12 cellular contexts compared by ENCODE assay signal in genomic region chr13:98475521-98475920, GRCh38.
DNase-seq lines count a peak whose midpoint lies in the region; ATAC-seq and TF ChIP-seq lines count a peak whose summit lies in the region.
"Had no signal": no experiment of that assay in that cellular context is flagged by ENCODE, and none has a peak within 500 bp of the region (broad histone marks: within the 10 kb centered on the region; RNA-seq: fewer than 3 reads in every experiment).

No MANE protein-coding gene starts in this region.

- CTCF ChIA-PET in PC-3 (lab: Charles Lee): interaction anchor here (1.1 kb wide), 1 partner anchor 122 kb away, joined by 3 read pairs; no protein-coding TSS in a partner anchor

- H2BK12ac ChIP-seq in neuronal stem cell (ENCODE audit: low read length): no peak overlapping the region

- no peaks in the 10 kb centered on the region for H3K27me3 Mint-ChIP-seq in effector memory CD8-positive, alpha-beta T cell

- H3K4me1 Mint-ChIP-seq in effector memory CD8-positive, alpha-beta T cell (ENCODE audit: low read depth in 2 of 2): peaks cover 44 to 54% of the 10 kb centered on the region in 2 donors

- H2AFZ ChIP-seq in PC-3 (ENCODE audit: low read length): no peak overlapping the region
- H2AFZ ChIP-seq in neuronal stem cell (ENCODE audit: low read length): no peak overlapping the region

- peaks cover 58% of the 10 kb centered on the region for H3K79me2 ChIP-seq in PC-3 (ENCODE audit: low read length)

- H2BK15ac ChIP-seq in neuronal stem cell (ENCODE audit: low read length): no peak overlapping the region

- no peak overlapping the region for H3K14ac ChIP-seq in neuronal stem cell (ENCODE audit: low read length)

- no peaks in the 10 kb centered on the region for H3K27me3 ChIP-seq in PC-3 (ENCODE audit: low read length)
- H3K27me3 ChIP-seq in neuronal stem cell (ENCODE audit: control insufficient read depth in 3 of 3, insufficient read depth in 3 of 3, low read depth in 1 of 3, low read length in 3 of 3): no peaks in the 10 kb centered on the region
- H3K27me3 ChIP-seq: heart left ventricle, neutrophil, SJCRH30 had no signal

- H3K23ac ChIP-seq in neuronal stem cell (ENCODE audit: low read depth, low read length, poor library complexity): no peak overlapping the region

- peaks cover 21% of the 10 kb centered on the region for H3K36me3 ChIP-seq in PC-3 (ENCODE audit: low read depth, low read length)
- peaks cover 27 to 50% of the 10 kb centered on the region in 2 donors for H3K36me3 ChIP-seq in neuronal stem cell (replicated peaks in 1 of 2; ENCODE audit: control insufficient read depth in 2 of 2, insufficient read depth in 2 of 2, low read length in 2 of 2)

- POLR2A ChIA-PET in PC-3 (lab: Charles Lee; ENCODE audit: unreplicated experiment): no interaction called here

- H3K9me2 ChIP-seq in PC-3 (replicated peaks; ENCODE audit: low read length): no peaks in the 10 kb centered on the region

- no peak for TF ChIP-seq CTCF in PC-3 (conservative IDR thresholded peaks at IDR 0.05; ENCODE audit: low read depth, low read length)

- H2BK120ac ChIP-seq in neuronal stem cell (ENCODE audit: low read depth, low read length): no peak overlapping the region

- H4K20me1 ChIP-seq in PC-3 (ENCODE audit: low read length): no peaks in the 10 kb centered on the region

- H3K4me2 ChIP-seq in PC-3 (ENCODE audit: low read length): no peak overlapping the region
- peak overlapping the region; percentile 49 for H3K4me2 ChIP-seq in neuronal stem cell (ENCODE audit: insufficient read depth, low read length, poor library complexity, severe bottlenecking)

- H3K4ac ChIP-seq in neuronal stem cell (ENCODE audit: low read length): no peak overlapping the region

- H2BK5ac ChIP-seq in neuronal stem cell (ENCODE audit: low read length): no peak overlapping the region

- H3K9me3 ChIP-seq in PC-3 (ENCODE audit: low read length) (no peaks in the 10 kb centered on the region), neuronal stem cell (replicated peaks in 1 of 2; ENCODE audit: control insufficient read depth in 2 of 2, insufficient read depth in 1 of 2, low read depth in 1 of 2, low read length in 2 of 2) (no peaks in the 10 kb centered on the region)
- H3K9me3 ChIP-seq: heart left ventricle, neutrophil, SJCRH30 had no signal

- H3F3A ChIP-seq in PC-3 (ENCODE audit: low read length, unreplicated experiment): peaks cover 4% of the 10 kb centered on the region

- H4K91ac ChIP-seq in neuronal stem cell (ENCODE audit: low read depth, low read length, poor library complexity): no peak overlapping the region

- DNase-seq in ELF-1 (ENCODE audit: low read depth, low spot score) (peak; percentile 86), PC-3 (no peak), neuronal stem cell (ENCODE audit: low spot score) (peak; percentile 66), NCI-H748 treated with DMSO at 0.1 percent for 48 hours (lab: John Stamatoyannopoulos, UW) (no peak), SHP77 (lab: John Stamatoyannopoulos, UW) (no peak)
- no peak for DNase-seq in effector memory CD8-positive, alpha-beta T cell
- no peak for DNase-seq in stimulated activated naive CD4-positive, alpha-beta T cell treated with Interleukin-2 at 50 U/mL for 16 hours (lab: John Stamatoyannopoulos, UW)
- DNase-seq: DMS53, heart left ventricle, NCI-H187 treated with DMSO at 0.1 percent for 48 hours, SJCRH30 had no signal

- WGBS in neuronal stem cell (ENCODE audit: extremely low coverage in 2 of 2, insufficient read length in 2 of 2, insufficient replicate concordance in 1 of 2), 2 donors: no CpG with 5 or more reads among the region's 13 CpGs

- no peak for ATAC-seq in PC-3
- no peak for ATAC-seq in effector memory CD8-positive, alpha-beta T cell (replicated peaks)

- no peak overlapping the region for H2AK5ac ChIP-seq in neuronal stem cell (ENCODE audit: low read depth, low read length)

- peak overlapping the region; percentile 31 to 92 for H3K27ac Mint-ChIP-seq in effector memory CD8-positive, alpha-beta T cell

- H3K18ac ChIP-seq in neuronal stem cell (ENCODE audit: low read length): no peak overlapping the region

- H3K27ac ChIP-seq in PC-3 (ENCODE audit: low read length) (peak overlapping the region; percentile 96), neuronal stem cell (replicated peaks; ENCODE audit: low read length) (peak overlapping the region; percentile 14)
- H3K27ac ChIP-seq: SJCRH30 had no signal

- H3K4me3 Mint-ChIP-seq in effector memory CD8-positive, alpha-beta T cell: no peak overlapping the region

- peaks cover 35% of the 10 kb centered on the region for H3K36me3 Mint-ChIP-seq in effector memory CD8-positive, alpha-beta T cell (ENCODE audit: insufficient read depth)

- H3K4me3 ChIP-seq in PC-3 (ENCODE audit: low read length) (no peak overlapping the region), neuronal stem cell (ENCODE audit: low read length in 2 of 2) (no peak overlapping the region)
- H3K4me3 ChIP-seq: heart left ventricle, SJCRH30 had no signal

- no peaks in the 10 kb centered on the region for H3K9me3 Mint-ChIP-seq in effector memory CD8-positive, alpha-beta T cell

- peaks cover 32% of the 10 kb centered on the region for H3K4me1 ChIP-seq in PC-3 (ENCODE audit: insufficient read depth, low read length)
- H3K4me1 ChIP-seq in neuronal stem cell (ENCODE audit: control insufficient read depth in 2 of 2, insufficient read depth in 1 of 2, low read depth in 1 of 2, low read length in 2 of 2): peaks cover 29 to 33% of the 10 kb centered on the region in 2 donors

- H4K8ac ChIP-seq in neuronal stem cell (ENCODE audit: low read depth, low read length): no peak overlapping the region

- BruUV-seq in PC-3 (replicated peaks; lab: Mats Ljungman, UMichigan): no TSS peak

- intact Hi-C loops in PC-3 (cut with micrococcal nuclease): no loop called here

- H3K9ac ChIP-seq in PC-3 (ENCODE audit: low read length) (peak overlapping the region; percentile 38), neuronal stem cell (ENCODE audit: low read depth, low read length, poor library complexity) (no peak overlapping the region)

- H3K79me1 ChIP-seq in neuronal stem cell (ENCODE audit: low read depth, low read length): peaks cover 5% of the 10 kb centered on the region

Comparison
In these comparisons a context has a peak if more than half of its experiments do, and no peak if none do; other contexts are left out.
1. DNase-seq: peak in ELF-1 (single experiment) and neuronal stem cell (single experiment); none in PC-3 (single experiment), effector memory CD8-positive, alpha-beta T cell (0 of 3), NCI-H748 treated with DMSO at 0.1 percent for 48 hours (single experiment), stimulated activated naive CD4-positive, alpha-beta T cell treated with Interleukin-2 at 50 U/mL for 16 hours (single experiment) and SHP77 (0 of 2).